In genomic region chr12:71533703-71534102, GRCh38 we compare ENCODE assay signal across 17 cellular contexts.
"Had no signal": no experiment of that assay in that cellular context is flagged by ENCODE, and none has a peak within 500 bp of the region (broad histone marks: within the 10 kb centered on the region; RNA-seq: fewer than 3 reads in every experiment).

No MANE protein-coding gene starts in this region.

- ATAC-seq: esophagus mucosa, heart right ventricle, left lobe of liver, mucosa of descending colon, natural killer cell, pancreas, right cardiac atrium had no signal

- H3K36me3 Mint-ChIP-seq: natural killer cell had no signal

- FAIRE-seq: endometrium, frontal cortex, islet of Langerhans, pancreas had no signal

- DNase-seq: effector memory CD4-positive, alpha-beta T cell; heart right ventricle; hypothalamus; mucosa of descending colon; natural killer cell; pancreas; right cardiac atrium; stimulated activated CD4-positive, alpha-beta T cell treated with anti-CD3 and anti-CD28 coated beads, Interleukin-2, amount 100 ng/mL, for 48 hours; stimulated activated naive CD4-positive, alpha-beta T cell treated with Interleukin-2 at 50 U/mL for 16 hours; trophoblast cell had no signal

- H3K27ac Mint-ChIP-seq: natural killer cell, progenitor cell of endocrine pancreas had no signal

- H3K4me3 Mint-ChIP-seq: natural killer cell, neural crest cell had no signal

- H3K4me1 Mint-ChIP-seq: natural killer cell had no signal

- H3K9me3 Mint-ChIP-seq: natural killer cell, neural crest cell had no signal
